In the genomic region with DNA sequence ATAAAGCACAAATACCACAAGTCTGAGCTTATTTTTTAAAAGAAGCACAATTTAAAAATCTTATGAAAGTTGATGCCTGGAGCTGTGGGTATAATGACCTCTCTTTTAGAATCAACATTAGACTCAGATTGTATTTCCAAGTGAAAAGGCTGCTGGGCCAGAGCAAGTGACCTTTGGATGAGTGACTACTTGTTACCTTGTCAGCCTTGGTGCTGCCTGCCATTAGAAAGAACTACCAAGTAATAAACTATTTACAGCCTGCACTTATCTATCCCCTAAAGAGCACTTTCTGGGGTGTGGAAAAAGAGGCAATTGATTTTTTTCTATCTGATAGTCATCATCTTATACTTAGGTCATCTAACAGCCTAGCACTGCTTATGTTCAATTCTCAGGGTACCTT, we compare ENCODE assay signal across 18 cellular contexts.
"Had no signal": no experiment of that assay in that cellular context is flagged by ENCODE, and none has a peak within 500 bp of the region (broad histone marks: within the 10 kb centered on the region; RNA-seq: fewer than 3 reads in every experiment).

No MANE protein-coding gene starts in this region.

- H3K36me3 ChIP-seq: colonic mucosa, esophagus squamous epithelium, gastroesophageal sphincter, right atrium auricular region, sigmoid colon had no signal

- H3K36me3 Mint-ChIP-seq: naive thymus-derived CD8-positive, alpha-beta T cell had no signal

- DNase-seq: colonic mucosa; dermis blood vessel endothelial cell; esophagus squamous epithelium; foreskin fibroblast; mammary epithelial cell; mucosa of descending colon; naive thymus-derived CD8-positive, alpha-beta T cell; posterior cingulate gyrus; sigmoid colon; stimulated activated CD4-positive, alpha-beta T cell treated with anti-CD3 and anti-CD28 coated beads, Interleukin-12 subunit alpha, Interleukin-12 subunit beta, amount 100 ng/mL, for 4 hours; stimulated activated naive CD4-positive, alpha-beta T cell treated with Interleukin-2 at 50 U/mL for 16 hours; trophoblast cell had no signal

- H3K4me3 ChIP-seq: colonic mucosa, esophagus squamous epithelium, gastroesophageal sphincter, mucosa of descending colon, right atrium auricular region, sigmoid colon, skin epidermis had no signal

- H3K27ac Mint-ChIP-seq: naive thymus-derived CD8-positive, alpha-beta T cell had no signal

- H3K4me1 ChIP-seq: colonic mucosa, esophagus squamous epithelium, gastroesophageal sphincter, right atrium auricular region, sigmoid colon had no signal

- H3K4me3 Mint-ChIP-seq: naive thymus-derived CD8-positive, alpha-beta T cell; neural crest cell had no signal

- H3K9me3 Mint-ChIP-seq: naive thymus-derived CD8-positive, alpha-beta T cell; neural crest cell had no signal

- H3K27ac ChIP-seq: colonic mucosa, esophagus squamous epithelium, gastroesophageal sphincter, right atrium auricular region, sigmoid colon, skin epidermis had no signal

- ATAC-seq: gastroesophageal sphincter; left lobe of liver; mucosa of descending colon; naive thymus-derived CD8-positive, alpha-beta T cell had no signal

- H3K9me3 ChIP-seq: colonic mucosa, esophagus squamous epithelium, gastroesophageal sphincter, mucosa of descending colon, right atrium auricular region, sigmoid colon had no signal

- FAIRE-seq: urothelium cell line had no signal

- H3K27me3 ChIP-seq: colonic mucosa, esophagus squamous epithelium, gastroesophageal sphincter, right atrium auricular region, sigmoid colon had no signal
